Comparison of ENCODE assay signal across 8 cellular contexts in genomic region chr19:35267818-35268545, GRCh38. TPM values are rescaled to one million over a fixed set of nuclear protein-coding genes. Genes with fewer than 3 reads are reported as not detected.
DNase-seq lines count a peak whose midpoint lies in the region; ATAC-seq and TF ChIP-seq lines count a peak whose summit lies in the region.

No MANE protein-coding gene starts in this region.

- POLR2A ChIA-PET in activated naive CD8-positive, alpha-beta T cell treated with anti-CD3 and anti-CD28 coated beads, Interleukin-2, amount 10 ng/mL, durations not matched to agents 7 days and 5 days (lab: Charles Lee), result interaction anchor here (0.6 to 1.9 kb wide), 10 partner anchors 13 to 337 kb away, joined by 3 to 6 read pairs (median 3); partner anchors contain the start of gene FXYD7

- whole genome bisulfite sequencing in upper lobe of left lung, 2 donors, result 0% methylated on average over 19 to 53 of the region's 105 CpGs

- H3K4me1 Mint-ChIP-seq in activated naive CD8-positive, alpha-beta T cell treated with anti-CD3 and anti-CD28 coated beads, Interleukin-2, amount 10 ng/mL, durations not matched to agents 7 days and 5 days, result peaks cover 9% of the 10 kb centered on the region

- peaks cover 10% of the 10 kb centered on the region for H3K36me3 Mint-ChIP-seq in activated naive CD8-positive, alpha-beta T cell treated with anti-CD3 and anti-CD28 coated beads, Interleukin-2, amount 10 ng/mL, durations not matched to agents 7 days and 5 days

- H3K36me3 ChIP-seq in KOPT-K1 (ENCODE audit: insufficient read depth, low read length) (peaks cover 30% of the 10 kb centered on the region), parathyroid adenoma (ENCODE audit: control insufficient read depth, insufficient read depth, low read length) (no peaks in the 10 kb centered on the region), upper lobe of left lung (peaks cover 7 to 38% (median 25%) of the 10 kb centered on the region in 4 donors)

- H3K9ac ChIP-seq in parathyroid adenoma, result peak overlapping the region; percentile 9

- ATAC-seq in GM21576 (IDR thresholded peaks at IDR 0.05; ENCODE audit: unreplicated experiment) (peak; percentile 44), Right ventricle myocardium inferior (peak; percentile 80), upper lobe of left lung (ENCODE audit: low FRiP score in 2 of 2) (peak; percentile 65 to 91)
- ATAC-seq in activated naive CD8-positive, alpha-beta T cell treated with anti-CD3 and anti-CD28 coated beads, Interleukin-2, amount 10 ng/mL, durations not matched to agents 7 days and 5 days (ENCODE audit: low read depth), result peak; percentile 55

- DNase-seq in D341Med (ENCODE audit: low spot score) (peak; percentile 99), SKM-1 treated with dmso at 0.1 percent for 144 hours (lab: John Stamatoyannopoulos, UW; ENCODE audit: unreplicated experiment) (peak; percentile 40), Right ventricle myocardium inferior (ENCODE audit: missing footprints) (peak; percentile 92), upper lobe of left lung (peak; percentile 73 to 97)
- DNase-seq in activated naive CD8-positive, alpha-beta T cell treated with anti-CD3 and anti-CD28 coated beads, Interleukin-2, amount 10 ng/mL, durations not matched to agents 7 days and 5 days, result peak; percentile 91

- H3K4me1 ChIP-seq in parathyroid adenoma (peaks cover 20% of the 10 kb centered on the region), upper lobe of left lung (peaks cover 29 to 58% (median 43%) of the 10 kb centered on the region in 4 donors)

- TF ChIP-seq CTCF in parathyroid adenoma (IDR thresholded peaks at IDR 0.05), result no peak
- TF ChIP-seq CTCF in upper lobe of left lung (IDR thresholded peaks at IDR 0.05), result no peak

- no peaks in the 10 kb centered on the region for H3K27me3 Mint-ChIP-seq in activated naive CD8-positive, alpha-beta T cell treated with anti-CD3 and anti-CD28 coated beads, Interleukin-2, amount 10 ng/mL, durations not matched to agents 7 days and 5 days

- peak overlapping the region; percentile 93 for H3K4me3 Mint-ChIP-seq in activated naive CD8-positive, alpha-beta T cell treated with anti-CD3 and anti-CD28 coated beads, Interleukin-2, amount 10 ng/mL, durations not matched to agents 7 days and 5 days

- TF ChIP-seq POLR2A in upper lobe of left lung (IDR thresholded peaks at IDR 0.05), result peak in 3 of 4 donors; percentile 38 to 81 (median 45)

- peak overlapping the region; percentile 91 for H3K27ac Mint-ChIP-seq in activated naive CD8-positive, alpha-beta T cell treated with anti-CD3 and anti-CD28 coated beads, Interleukin-2, amount 10 ng/mL, durations not matched to agents 7 days and 5 days

- H3K4me2 ChIP-seq in parathyroid adenoma (ENCODE audit: low read length), result peak overlapping the region; percentile 95

- H3K27ac ChIP-seq in KOPT-K1 (ENCODE audit: low read depth, low read length, poor library complexity, severe bottlenecking) (peak overlapping the region; percentile 83), parathyroid adenoma (peak overlapping the region; percentile 79), upper lobe of left lung (peak overlapping the region; percentile 88 to 97 (median 92))

- peaks cover 27% of the 10 kb centered on the region for H3K79me2 ChIP-seq in parathyroid adenoma

- H3K4me3 ChIP-seq in parathyroid adenoma (ENCODE audit: low read depth, low read length) (peak overlapping the region; percentile 95), upper lobe of left lung (peak overlapping the region; percentile 65 to 89 (median 84))

- no peaks in the 10 kb centered on the region for H3K9me3 Mint-ChIP-seq in activated naive CD8-positive, alpha-beta T cell treated with anti-CD3 and anti-CD28 coated beads, Interleukin-2, amount 10 ng/mL, durations not matched to agents 7 days and 5 days

- intact Hi-C loops in Right ventricle myocardium inferior (cut with DNase I), result loop anchor here (5.0 to 10.0 kb wide), 4 partner anchors 56 to 223 kb away; partner anchors contain the start of genes FXYD7 and HPN

- H3K27me3 ChIP-seq in parathyroid adenoma (ENCODE audit: control insufficient read depth, insufficient read depth, low read length) (no peaks in the 10 kb centered on the region), upper lobe of left lung (no peaks in the 10 kb centered on the region)

- H3K9me3 ChIP-seq in KOPT-K1 (ENCODE audit: insufficient read depth, low read length, poor library complexity, severe bottlenecking) (no peaks in the 10 kb centered on the region), parathyroid adenoma (ENCODE audit: control insufficient read depth, low read length) (no peaks in the 10 kb centered on the region), upper lobe of left lung (no peaks in the 10 kb centered on the region)

- peak overlapping the region; percentile 47 for H2AFZ ChIP-seq in parathyroid adenoma

- no peak for TF ChIP-seq EP300 in upper lobe of left lung (IDR thresholded peaks at IDR 0.05)

RNA-seq across cellular contexts. Expression of gene USF2, which starts 0.8 kb away (rescaled TPM):
- 100 to 1,000 TPM; 149 to 159 TPM for total RNA-seq in activated naive CD8-positive, alpha-beta T cell treated with anti-CD3 and anti-CD28 coated beads, Interleukin-2, amount 10 ng/mL, durations not matched to agents 7 days and 5 days
- 151 TPM for total RNA-seq in Right ventricle myocardium inferior
- total RNA-seq in upper lobe of left lung, result 100 to 1,000 TPM in 5 of 6 donors, 10 to 100 TPM in 1; 96.7 to 289 (median 175) TPM

RNA-seq across cellular contexts. Expression of gene HAMP, which starts 14.3 kb away (rescaled TPM):
- total RNA-seq in activated naive CD8-positive, alpha-beta T cell treated with anti-CD3 and anti-CD28 coated beads, Interleukin-2, amount 10 ng/mL, durations not matched to agents 7 days and 5 days, result 1 to 10 TPM; 1.0 to 1.1 TPM
- total RNA-seq in Right ventricle myocardium inferior (not detected), upper lobe of left lung (1 to 10 TPM in 1 of 6 donors, under 1 TPM in 3, not detected in 2; 0.46 to 8.4 (median 0.76) TPM)

RNA-seq across cellular contexts. Expression of gene LSR, which starts 19.2 kb away (rescaled TPM):
- 10 to 100 TPM; 33.2 to 36.3 TPM for total RNA-seq in activated naive CD8-positive, alpha-beta T cell treated with anti-CD3 and anti-CD28 coated beads, Interleukin-2, amount 10 ng/mL, durations not matched to agents 7 days and 5 days
- total RNA-seq in Right ventricle myocardium inferior (6.8 TPM), upper lobe of left lung (100 to 1,000 TPM in 1 of 6 donors, 10 to 100 TPM in 5; 54.5 to 151 (median 76.5) TPM)

RNA-seq across cellular contexts. Expression of gene MAG, which starts 24.0 kb away (rescaled TPM):
- under 1 TPM; 0.11 to 0.39 TPM for total RNA-seq in activated naive CD8-positive, alpha-beta T cell treated with anti-CD3 and anti-CD28 coated beads, Interleukin-2, amount 10 ng/mL, durations not matched to agents 7 days and 5 days
- not detected for total RNA-seq in Right ventricle myocardium inferior
- 1 to 10 TPM in 2 of 6 donors, under 1 TPM in 2, not detected in 2; 0.51 to 6.2 (median 2.2) TPM for total RNA-seq in upper lobe of left lung

RNA-seq across cellular contexts. Expression of gene FAM187B, which starts 39.4 kb away (rescaled TPM):
- total RNA-seq in activated naive CD8-positive, alpha-beta T cell treated with anti-CD3 and anti-CD28 coated beads, Interleukin-2, amount 10 ng/mL, durations not matched to agents 7 days and 5 days, result not detected
- total RNA-seq in Right ventricle myocardium inferior (not detected), upper lobe of left lung (not detected)

Comparison
In these comparisons a context has a peak if more than half of its experiments do, and no peak if none do; other contexts are left out.
1. Peak in every context shown above with its lines: DNase-seq, ATAC-seq, H3K4me3 ChIP-seq and H3K27ac ChIP-seq.
2. DNase-seq: peak in every context shown above with its lines; median percentile 99 in D341Med; 92 in Right ventricle myocardium inferior; 91 in activated naive CD8-positive, alpha-beta T cell treated with anti-CD3 and anti-CD28 coated beads, Interleukin-2, amount 10 ng/mL, durations not matched to agents 7 days and 5 days; 85 in upper lobe of left lung; 40 in SKM-1 treated with dmso at 0.1 percent for 144 hours.